ENCODE assay signal across 14 cellular contexts in the genomic region with DNA sequence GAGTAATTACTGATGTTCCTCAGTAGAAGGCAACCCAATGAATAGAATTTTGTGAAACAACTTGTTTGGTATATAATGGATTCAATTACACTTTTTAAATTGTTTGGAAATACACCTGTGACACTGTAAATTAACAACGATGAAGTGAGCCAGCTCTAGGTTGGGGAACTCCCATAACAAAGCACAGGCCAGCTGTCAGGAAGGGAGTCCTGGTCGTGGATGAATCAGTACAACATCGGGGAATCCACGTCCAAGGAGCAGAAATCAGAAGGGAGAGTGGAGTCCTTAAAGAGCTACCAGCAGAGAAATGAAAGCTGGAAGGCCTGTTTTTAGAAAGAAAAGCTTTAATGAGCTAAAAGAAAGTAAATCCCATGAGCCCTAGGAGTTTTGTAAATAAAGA.
"Had no signal": no experiment of that assay in that cellular context is flagged by ENCODE, and none has a peak within 500 bp of the region (broad histone marks: within the 10 kb centered on the region; RNA-seq: fewer than 3 reads in every experiment).

No MANE protein-coding gene starts in this region.

- H3K4me1 Mint-ChIP-seq: activated naive CD8-positive, alpha-beta T cell treated with anti-CD3 and anti-CD28 coated beads, Interleukin-2, amount 10 ng/mL, durations not matched to agents 7 days and 5 days; naive B cell; stimulated activated naive B cell treated with anti-CD40 and anti-IgM and Interleukin-4, amounts not matched to agents 10 μg/mL and 1 μg/mL and 100 μg/mL, for 72 hours had no signal

- H3K27me3 ChIP-seq: pancreas, tibial nerve, uterus had no signal

- DNase-seq: activated CD4-positive, alpha-beta T cell treated with anti-CD3 and anti-CD28 coated beads, Interleukin-2, amount 50 U/mL, for 1 hour; activated CD8-positive, alpha-beta memory T cell treated with anti-CD3 and anti-CD28 coated beads for 24 hours; activated naive CD4-positive, alpha-beta T cell; activated naive CD8-positive, alpha-beta T cell treated with anti-CD3 and anti-CD28 coated beads, Interleukin-2, amount 10 ng/mL, durations not matched to agents 7 days and 5 days; anterior cingulate cortex; left colon; naive B cell; pancreas; stimulated activated naive B cell treated with anti-CD40 and anti-IgM and Interleukin-4, amounts not matched to agents 10 μg/mL and 1 μg/mL and 100 μg/mL, for 72 hours; uterus had no signal

- H3K4me3 ChIP-seq: lung, pancreas, tibial nerve, uterus had no signal

- H3K4me3 Mint-ChIP-seq: activated naive CD8-positive, alpha-beta T cell treated with anti-CD3 and anti-CD28 coated beads, Interleukin-2, amount 10 ng/mL, durations not matched to agents 7 days and 5 days; activated T-helper 1 cell treated with anti-CD3 and anti-CD28 coated beads, Interleukin-12 subunit alpha, Interleukin-12 subunit beta, Interleukin-2, Interleukin-4 antibody, amounts not matched to agents 30 ng/mL and 10 ng/mL and 1 ng/mL, durations not matched to agents 14 hours and 24 hours and 36 hours; naive B cell; stimulated activated naive B cell treated with anti-CD40 and anti-IgM and Interleukin-4, amounts not matched to agents 10 μg/mL and 1 μg/mL and 100 μg/mL, for 72 hours; T-helper 2 cell treated with Interferon-gamma antibody and Interleukin-4, amounts not matched to agents 5 μg/mL and 100 μg/mL, for 36 hours had no signal

- H3K36me3 Mint-ChIP-seq: activated naive CD8-positive, alpha-beta T cell treated with anti-CD3 and anti-CD28 coated beads, Interleukin-2, amount 10 ng/mL, durations not matched to agents 7 days and 5 days; naive B cell; stimulated activated naive B cell treated with anti-CD40 and anti-IgM and Interleukin-4, amounts not matched to agents 10 μg/mL and 1 μg/mL and 100 μg/mL, for 72 hours had no signal

- H3K27ac ChIP-seq: pancreas, tibial nerve, uterus had no signal

- H3K9me3 ChIP-seq: pancreas, tibial nerve, uterus had no signal

- FAIRE-seq: pancreas had no signal

- H3K4me1 ChIP-seq: uterus had no signal

- ATAC-seq: left colon; stimulated activated naive B cell treated with anti-CD40 and anti-IgM and Interleukin-4, amounts not matched to agents 10 μg/mL and 1 μg/mL and 100 μg/mL, for 72 hours had no signal

- H3K36me3 ChIP-seq: pancreas, tibial nerve, uterus had no signal

- H3K9me3 Mint-ChIP-seq: activated naive CD8-positive, alpha-beta T cell treated with anti-CD3 and anti-CD28 coated beads, Interleukin-2, amount 10 ng/mL, durations not matched to agents 7 days and 5 days; activated T-helper 1 cell treated with anti-CD3 and anti-CD28 coated beads, Interleukin-12 subunit alpha, Interleukin-12 subunit beta, Interleukin-2, Interleukin-4 antibody, amounts not matched to agents 30 ng/mL and 10 ng/mL and 1 ng/mL, durations not matched to agents 14 hours and 24 hours and 36 hours; T-helper 2 cell treated with Interferon-gamma antibody and Interleukin-4, amounts not matched to agents 5 μg/mL and 100 μg/mL, for 36 hours had no signal

- H3K27ac Mint-ChIP-seq: activated naive CD8-positive, alpha-beta T cell treated with anti-CD3 and anti-CD28 coated beads, Interleukin-2, amount 10 ng/mL, durations not matched to agents 7 days and 5 days; activated T-helper 1 cell treated with anti-CD3 and anti-CD28 coated beads, Interleukin-12 subunit alpha, Interleukin-12 subunit beta, Interleukin-2, Interleukin-4 antibody, amounts not matched to agents 30 ng/mL and 10 ng/mL and 1 ng/mL, durations not matched to agents 14 hours and 24 hours and 36 hours; naive B cell; stimulated activated naive B cell treated with anti-CD40 and anti-IgM and Interleukin-4, amounts not matched to agents 10 μg/mL and 1 μg/mL and 100 μg/mL, for 72 hours; T-helper 2 cell treated with Interferon-gamma antibody and Interleukin-4, amounts not matched to agents 5 μg/mL and 100 μg/mL, for 36 hours had no signal
